Comparison of ENCODE assay signal across 9 cellular contexts in genomic region chr7:143948733-143949132, GRCh38. TPM values are rescaled to one million over a fixed set of nuclear protein-coding genes. Genes with fewer than 3 reads are reported as not detected.
"Had no signal": no experiment of that assay in that cellular context is flagged by ENCODE, and none has a peak within 500 bp of the region (broad histone marks: within the 10 kb centered on the region; RNA-seq: fewer than 3 reads in every experiment).

No MANE protein-coding gene starts in this region.

- ATAC-seq: GM23338 had no signal

- H3K9me3 Mint-ChIP-seq: GM23338 had no signal

- H3K4me3 Mint-ChIP-seq: GM23338, H9, IgD-negative memory B cell had no signal

- H3K4me2 ChIP-seq: GM23338 had no signal

- H2AFZ ChIP-seq: GM23338 had no signal

- H3K4me1 Mint-ChIP-seq: GM23338, H9, IgD-negative memory B cell had no signal

- H3K4me3 ChIP-seq: GM23338 had no signal

- H3K27ac Mint-ChIP-seq: GM23338, H9, IgD-negative memory B cell had no signal

- FAIRE-seq: H1, H54, HTR-8/SVneo had no signal

- DNase-seq: H9, HCEC 1CT, KG1 had no signal

RNA-seq across cellular contexts. Expression of gene OR2F1, which starts 5.9 kb away (rescaled TPM):
- total RNA-seq: GM23338, H9, HT-29 had no signal
- polyA plus RNA-seq: GM23338, H1, IgD-negative memory B cell had no signal

RNA-seq across cellular contexts. Expression of gene OR2F2, which starts 13.7 kb away (rescaled TPM):
- total RNA-seq: GM23338, H1, H9, HT-29 had no signal
- polyA plus RNA-seq: GM23338, H1, IgD-negative memory B cell had no signal

RNA-seq across cellular contexts. Expression of gene OR6B1, which starts 51.4 kb away (rescaled TPM):
- total RNA-seq: GM23338, H1, H9, HT-29 had no signal
- polyA plus RNA-seq: GM23338, H1, IgD-negative memory B cell had no signal
